ENCODE assay signal across 13 cellular contexts in genomic region chr3:195195321-195196209, GRCh38.
DNase-seq lines count a peak whose midpoint lies in the region; ATAC-seq lines count a peak whose summit lies in the region.
"Had no signal": no experiment of that assay in that cellular context is flagged by ENCODE, and none has a peak within 500 bp of the region (broad histone marks: within the 10 kb centered on the region; RNA-seq: fewer than 3 reads in every experiment).

No MANE protein-coding gene starts in this region.

- H3K36me3 ChIP-seq in ACC112 (ENCODE audit: insufficient read depth, low read length) = peaks cover 8% of the 10 kb centered on the region
- no peaks in the 10 kb centered on the region for H3K36me3 ChIP-seq in HUES48 (ENCODE audit: control insufficient read depth, insufficient read depth, low read length)
- H3K36me3 ChIP-seq in iPS-18a (ENCODE audit: control insufficient read depth, low read depth, low read length) = no peaks in the 10 kb centered on the region
- H3K36me3 ChIP-seq: heart left ventricle had no signal

- H3K79me2 ChIP-seq in ACC112 (ENCODE audit: control insufficient read depth, insufficient read depth, low read length, unreplicated experiment) = peaks cover 8% of the 10 kb centered on the region

- no peak overlapping the region for H3K9ac ChIP-seq in HUES48 (ENCODE audit: low read depth, low read length)
- no peak overlapping the region for H3K9ac ChIP-seq in iPS-18a (ENCODE audit: low read length)

- peaks cover 4% of the 10 kb centered on the region for H3K36me3 Mint-ChIP-seq in activated naive CD4-positive, alpha-beta T cell treated with anti-CD3 and anti-CD28 coated beads for 36 hours (ENCODE audit: low read depth)

- CTCF ChIA-PET in activated naive CD4-positive, alpha-beta T cell treated with anti-CD3 and anti-CD28 coated beads for 36 hours (lab: Charles Lee) = no interaction called here

- no peak overlapping the region for H3K4me3 ChIP-seq in ACC112 (ENCODE audit: low read depth, low read length)
- H3K4me3 ChIP-seq in HUES48 (ENCODE audit: low read depth, low read length) = no peak overlapping the region
- peak overlapping the region; percentile 8 for H3K4me3 ChIP-seq in iPS-18a (ENCODE audit: low read length)
- H3K4me3 ChIP-seq: heart left ventricle, testis had no signal

- peak in 47 of 58 donors; percentile 16 to 90 (median 57) for DNase-seq in anterior cingulate cortex (lab: John Stamatoyannopoulos, UW)
- DNase-seq in D341Med (ENCODE audit: low spot score) = no peak
- DNase-seq in activated naive CD4-positive, alpha-beta T cell treated with anti-CD3 and anti-CD28 coated beads for 36 hours = no peak
- DNase-seq in HuH-7 (ENCODE audit: low spot score) = no peak
- DNase-seq: activated naive CD4-positive, alpha-beta T cell; heart left ventricle; testis had no signal

- H3K4me3 Mint-ChIP-seq in activated naive CD4-positive, alpha-beta T cell treated with anti-CD3 and anti-CD28 coated beads for 36 hours = no peak overlapping the region
- H3K4me3 Mint-ChIP-seq: T-helper 2 cell treated with Interferon-gamma antibody and Interleukin-4, amounts not matched to agents 5 μg/mL and 100 μg/mL, for 36 hours had no signal

- ATAC-seq in HG02870 (IDR thresholded peaks at IDR 0.05; ENCODE audit: unreplicated experiment) = no peak

- peaks cover 43% of the 10 kb centered on the region for H3K4me1 ChIP-seq in ACC112 (ENCODE audit: control insufficient read depth, insufficient read depth, low read length, unreplicated experiment)
- peaks cover 23% of the 10 kb centered on the region for H3K4me1 ChIP-seq in HUES48 (ENCODE audit: control insufficient read depth, insufficient read depth, low read length)
- peaks cover 35% of the 10 kb centered on the region for H3K4me1 ChIP-seq in iPS-18a (ENCODE audit: control insufficient read depth, low read depth, low read length)
- H3K4me1 ChIP-seq: testis had no signal

- H3K27me3 Mint-ChIP-seq in activated naive CD4-positive, alpha-beta T cell treated with anti-CD3 and anti-CD28 coated beads for 36 hours (ENCODE audit: low read depth) = no peaks in the 10 kb centered on the region

- no peaks in the 10 kb centered on the region for H3K27me3 ChIP-seq in ACC112 (ENCODE audit: insufficient read depth, low read length)
- no peaks in the 10 kb centered on the region for H3K27me3 ChIP-seq in HUES48 (ENCODE audit: control insufficient read depth, insufficient read depth, low read length)
- H3K27me3 ChIP-seq in iPS-18a (ENCODE audit: control insufficient read depth, insufficient read depth, low read length) = no peaks in the 10 kb centered on the region
- H3K27me3 ChIP-seq: heart left ventricle, testis had no signal

- H3K9me3 ChIP-seq in HUES48 (ENCODE audit: control insufficient read depth, insufficient read depth, low read length) (peaks cover 12% of the 10 kb centered on the region), iPS-18a (ENCODE audit: control insufficient read depth, low read depth, low read length) (peaks cover 8% of the 10 kb centered on the region)
- H3K9me3 ChIP-seq: testis had no signal

- intact Hi-C loops in activated naive CD4-positive, alpha-beta T cell treated with anti-CD3 and anti-CD28 coated beads for 36 hours (cut with micrococcal nuclease) = loop anchor here (1.0 kb wide), 1 partner anchor 10 kb away; no protein-coding TSS in a partner anchor

- H3K4me1 Mint-ChIP-seq in activated naive CD4-positive, alpha-beta T cell treated with anti-CD3 and anti-CD28 coated beads for 36 hours (ENCODE audit: low read depth) = peaks cover 15% of the 10 kb centered on the region

- H3K27ac ChIP-seq in ACC112 (ENCODE audit: low read depth, low read length) (peak overlapping the region; percentile 74; the same call in 1 of the 2 replicates), HUES48 (ENCODE audit: low read depth, low read length) (peak overlapping the region; percentile 87), iPS-18a (ENCODE audit: low read length) (no peak overlapping the region)
- H3K27ac ChIP-seq: HL-60, testis had no signal

- H3K9me3 Mint-ChIP-seq in activated naive CD4-positive, alpha-beta T cell treated with anti-CD3 and anti-CD28 coated beads for 36 hours = peaks cover 9% of the 10 kb centered on the region

- H3K27ac Mint-ChIP-seq in activated naive CD4-positive, alpha-beta T cell treated with anti-CD3 and anti-CD28 coated beads for 36 hours = no peak overlapping the region
- H3K27ac Mint-ChIP-seq: T-helper 2 cell treated with Interferon-gamma antibody and Interleukin-4, amounts not matched to agents 5 μg/mL and 100 μg/mL, for 36 hours had no signal

- no peak overlapping the region for H2AFZ ChIP-seq in ACC112 (ENCODE audit: low read length, unreplicated experiment)

Comparison
In these comparisons a context has a peak if more than half of its experiments do, and no peak if none do; other contexts are left out.
1. DNase-seq: peak in anterior cingulate cortex (47 of 58); none in D341Med (single experiment), activated naive CD4-positive, alpha-beta T cell treated with anti-CD3 and anti-CD28 coated beads for 36 hours (single experiment) and HuH-7 (single experiment).